1 cellular context compared by ENCODE assay signal in genomic region chr19:11639602-11640471, GRCh38.
A peak's percentile ranks its signal among the peaks of the same experiment; 100 is the strongest.
TF ChIP-seq lines count a peak whose summit lies in the region.

No MANE protein-coding gene starts in this region.

TF ChIP-seq in HepG2, 621 proteins besides CTCF, POLR2A, EP300 and RAD21 (continued from another document):
- TF ChIP-seq ZBTB34 (CRISPR knock-in tag; IDR thresholded peaks at IDR 0.05) (no peak), LRRFIP1 (CRISPR knock-in tag; conservative IDR thresholded peaks at IDR 0.05) (no peak), THAP9 (CRISPR knock-in tag; IDR thresholded peaks at IDR 0.05; ENCODE audit: borderline replicate concordance) (no peak), ZNF580 (CRISPR knock-in tag; IDR thresholded peaks at IDR 0.05; ENCODE audit: borderline replicate concordance, low read depth) (no peak), KDM5A (IDR thresholded peaks at IDR 0.05; ENCODE audit: borderline replicate concordance, low read length) (peak; percentile 46; the same call in 1 of the 2 replicates), YEATS4 (CRISPR knock-in tag; IDR thresholded peaks at IDR 0.05; ENCODE audit: borderline replicate concordance) (peak; percentile 36; the same call in 1 of the 2 replicates), HNRNPK (IDR thresholded peaks at IDR 0.05; ENCODE audit: low read depth, low read length, poor library complexity, severe bottlenecking) (no peak), ZNF691 (CRISPR knock-in tag; IDR thresholded peaks at IDR 0.05; ENCODE audit: borderline replicate concordance, low read depth) (no peak), CHD4 (IDR thresholded peaks at IDR 0.05; ENCODE audit: borderline replicate concordance, low read length) (no peak), GATA4 (IDR thresholded peaks at IDR 0.05; ENCODE audit: borderline replicate concordance, low read depth) (peak; percentile 38; the same call in 1 of the 2 replicates), ZBTB3 (CRISPR knock-in tag; IDR thresholded peaks at IDR 0.05; ENCODE audit: borderline replicate concordance, low read depth) (no peak), SOX5 (CRISPR knock-in tag; IDR thresholded peaks at IDR 0.05; ENCODE audit: borderline replicate concordance) (0 out of 2 replicates have a peak, but pooled peaks have one; percentile 23), STAT6 (CRISPR knock-in tag; IDR thresholded peaks at IDR 0.05; ENCODE audit: borderline replicate concordance) (no peak), ZNF589 (CRISPR knock-in tag; conservative IDR thresholded peaks at IDR 0.05) (peak; percentile 82; the same call in 1 of the 2 replicates), ASH2L (IDR thresholded peaks at IDR 0.05; ENCODE audit: insufficient read length, low read depth, low read length) (peak; percentile 41), ZFP91 (CRISPR knock-in tag; IDR thresholded peaks at IDR 0.05; ENCODE audit: borderline replicate concordance) (peak; percentile 60; the same call in 1 of the 2 replicates), ZNF564 (CRISPR knock-in tag; IDR thresholded peaks at IDR 0.05) (0 out of 2 replicates have a peak, but pooled peaks have one; percentile 11), ZNF142 (CRISPR knock-in tag; IDR thresholded peaks at IDR 0.05) (peak; percentile 99), ATF4 (CRISPR knock-in tag; IDR thresholded peaks at IDR 0.05) (peak in 1 of 2 experiments; percentile 50; a peak in 1 of 4 replicates)
